In the genomic region with DNA sequence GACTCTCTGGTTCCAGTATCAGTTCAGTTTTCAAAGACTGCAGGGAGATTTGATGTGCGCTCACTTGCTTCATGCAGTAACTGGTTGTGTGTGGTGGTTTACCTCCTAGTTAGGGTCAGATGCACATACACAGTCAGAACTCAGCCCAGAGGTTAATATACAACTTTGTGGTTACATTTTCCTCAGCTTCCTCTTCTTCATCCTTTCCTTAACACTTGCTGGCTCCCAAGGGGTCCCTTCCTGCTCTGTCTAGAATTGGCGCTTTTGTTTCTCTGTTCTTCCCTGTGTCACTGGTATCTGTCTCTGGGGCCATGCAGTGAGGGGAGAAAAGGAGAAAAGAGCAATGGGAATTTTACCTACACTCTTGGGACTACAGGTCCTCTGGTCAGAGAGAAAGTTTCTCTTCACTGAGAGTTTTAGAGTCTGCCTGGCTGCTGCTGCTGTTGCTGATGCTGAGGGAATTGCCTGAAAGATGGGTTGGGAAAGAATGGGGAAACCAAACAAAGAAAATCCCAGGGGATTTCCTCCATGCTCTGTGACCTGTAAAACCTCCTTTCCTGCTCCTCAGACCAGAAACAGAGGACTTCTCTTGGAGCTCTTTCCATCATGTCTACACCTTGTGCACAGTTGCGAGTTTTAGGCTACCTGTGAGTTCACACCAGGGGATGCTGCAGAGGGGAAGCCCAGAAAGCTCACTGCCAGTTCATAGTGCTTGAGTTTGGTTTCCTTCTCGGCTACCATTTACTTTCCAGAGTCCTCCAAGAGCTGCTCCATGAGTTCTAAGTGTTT, we compare ENCODE assay signal across 9 cellular contexts.
DNase-seq lines count a peak whose midpoint lies in the region; ATAC-seq, FAIRE-seq and TF ChIP-seq lines count a peak whose summit lies in the region.
"Had no signal": no experiment of that assay in that cellular context is flagged by ENCODE, and none has a peak within 500 bp of the region (broad histone marks: within the 10 kb centered on the region; RNA-seq: fewer than 3 reads in every experiment).

No MANE protein-coding gene starts in this region.

- 93 to 94% (median 94%) methylated on average over 4 of the region's 4 CpGs for WGBS in ovary, 3 donors
- 93% methylated on average over 4 of the region's 4 CpGs for WGBS in esophagus muscularis mucosa

- DNase-seq in GM19239 (ENCODE audit: insufficient read length, low spot score) (peak; percentile 36), ovary (no peak), esophagus muscularis mucosa (ENCODE audit: extremely low spot score) (no peak), left cardiac atrium (no peak)
- no peak for DNase-seq in activated CD4-positive, CD25-positive, alpha-beta regulatory T cell (lab: John Stamatoyannopoulos, UW)
- DNase-seq: activated naive CD8-positive, alpha-beta T cell treated with anti-CD3 and anti-CD28 coated beads for 36 hours had no signal

- H3K4me2 ChIP-seq in BLaER1: peak overlapping the region; percentile 49

- H3K9me3 ChIP-seq in BLaER1: no peaks in the 10 kb centered on the region
- no peaks in the 10 kb centered on the region for H3K9me3 ChIP-seq in ovary
- H3K9me3 ChIP-seq in esophagus muscularis mucosa: no peaks in the 10 kb centered on the region

- intact Hi-C loops in ovary (cut with DNase I): no loop called here
- intact Hi-C loops in esophagus muscularis mucosa (cut with DNase I): no loop called here
- intact Hi-C loops in left cardiac atrium (cut with DNase I): no loop called here

- no peak overlapping the region for H3K9ac ChIP-seq in BLaER1

- H3K36me3 ChIP-seq in BLaER1 (peaks cover 26% of the 10 kb centered on the region; the same call in 1 of the 2 replicates), ovary (no peaks in the 10 kb centered on the region), esophagus muscularis mucosa (no peaks in the 10 kb centered on the region)

- no peak for TF ChIP-seq POLR2A in ovary (IDR thresholded peaks at IDR 0.05)
- TF ChIP-seq POLR2A in esophagus muscularis mucosa (IDR thresholded peaks at IDR 0.05; ENCODE audit: low read depth): no peak

- peak; percentile 83 for ATAC-seq in HG02798 (IDR thresholded peaks at IDR 0.05; ENCODE audit: poor library complexity, unreplicated experiment)
- ATAC-seq in HG03575 (IDR thresholded peaks at IDR 0.05; ENCODE audit: extremely low read depth, insufficient number of reproducible peaks, low FRiP score, unreplicated experiment): peak; percentile 62
- no peak for ATAC-seq in left cardiac atrium

- TF ChIP-seq EP300 in ovary (IDR thresholded peaks at IDR 0.05) (no peak), esophagus muscularis mucosa (IDR thresholded peaks at IDR 0.05) (no peak)

- H3K4me1 ChIP-seq in BLaER1 (peaks cover 11% of the 10 kb centered on the region), ovary (ENCODE audit: insufficient read depth) (peaks cover 3% of the 10 kb centered on the region), esophagus muscularis mucosa (no peaks in the 10 kb centered on the region)

- no peaks in the 10 kb centered on the region for H4K20me1 ChIP-seq in BLaER1

- H3K27ac ChIP-seq in BLaER1 (no peak overlapping the region), ovary (no peak overlapping the region), esophagus muscularis mucosa (replicated peaks in 1 of 4) (no peak overlapping the region)

- FAIRE-seq in GM19239 (lab: Jason Lieb, UNC): peak; percentile 99

- H3K27me3 ChIP-seq in BLaER1 (no peaks in the 10 kb centered on the region), ovary (no peaks in the 10 kb centered on the region), esophagus muscularis mucosa (peaks cover 0 to 14% (median 0%) of the 10 kb centered on the region in 4 donors)

- no peak overlapping the region for H3K4me3 ChIP-seq in BLaER1
- H3K4me3 ChIP-seq in ovary: no peak overlapping the region
- H3K4me3 ChIP-seq in esophagus muscularis mucosa: no peak overlapping the region

- no peak for TF ChIP-seq CTCF in ovary (IDR thresholded peaks at IDR 0.05)
- no peak for TF ChIP-seq CTCF in esophagus muscularis mucosa (IDR thresholded peaks at IDR 0.05)

Comparison
In these comparisons a context has a peak if more than half of its experiments do, and no peak if none do; other contexts are left out.
1. ATAC-seq: peak in HG02798 (single experiment) and HG03575 (single experiment); none in left cardiac atrium (0 of 2).